1 cellular context compared by ENCODE assay signal in genomic region chr10:51341216-51341615, GRCh38.
TF ChIP-seq lines count a peak whose summit lies in the region.

No MANE protein-coding gene starts in this region.

TF ChIP-seq in WTC11, 78 proteins besides CTCF, POLR2A, EP300 and RAD21 (continued from another document):
- TF ChIP-seq, protein P1, sequence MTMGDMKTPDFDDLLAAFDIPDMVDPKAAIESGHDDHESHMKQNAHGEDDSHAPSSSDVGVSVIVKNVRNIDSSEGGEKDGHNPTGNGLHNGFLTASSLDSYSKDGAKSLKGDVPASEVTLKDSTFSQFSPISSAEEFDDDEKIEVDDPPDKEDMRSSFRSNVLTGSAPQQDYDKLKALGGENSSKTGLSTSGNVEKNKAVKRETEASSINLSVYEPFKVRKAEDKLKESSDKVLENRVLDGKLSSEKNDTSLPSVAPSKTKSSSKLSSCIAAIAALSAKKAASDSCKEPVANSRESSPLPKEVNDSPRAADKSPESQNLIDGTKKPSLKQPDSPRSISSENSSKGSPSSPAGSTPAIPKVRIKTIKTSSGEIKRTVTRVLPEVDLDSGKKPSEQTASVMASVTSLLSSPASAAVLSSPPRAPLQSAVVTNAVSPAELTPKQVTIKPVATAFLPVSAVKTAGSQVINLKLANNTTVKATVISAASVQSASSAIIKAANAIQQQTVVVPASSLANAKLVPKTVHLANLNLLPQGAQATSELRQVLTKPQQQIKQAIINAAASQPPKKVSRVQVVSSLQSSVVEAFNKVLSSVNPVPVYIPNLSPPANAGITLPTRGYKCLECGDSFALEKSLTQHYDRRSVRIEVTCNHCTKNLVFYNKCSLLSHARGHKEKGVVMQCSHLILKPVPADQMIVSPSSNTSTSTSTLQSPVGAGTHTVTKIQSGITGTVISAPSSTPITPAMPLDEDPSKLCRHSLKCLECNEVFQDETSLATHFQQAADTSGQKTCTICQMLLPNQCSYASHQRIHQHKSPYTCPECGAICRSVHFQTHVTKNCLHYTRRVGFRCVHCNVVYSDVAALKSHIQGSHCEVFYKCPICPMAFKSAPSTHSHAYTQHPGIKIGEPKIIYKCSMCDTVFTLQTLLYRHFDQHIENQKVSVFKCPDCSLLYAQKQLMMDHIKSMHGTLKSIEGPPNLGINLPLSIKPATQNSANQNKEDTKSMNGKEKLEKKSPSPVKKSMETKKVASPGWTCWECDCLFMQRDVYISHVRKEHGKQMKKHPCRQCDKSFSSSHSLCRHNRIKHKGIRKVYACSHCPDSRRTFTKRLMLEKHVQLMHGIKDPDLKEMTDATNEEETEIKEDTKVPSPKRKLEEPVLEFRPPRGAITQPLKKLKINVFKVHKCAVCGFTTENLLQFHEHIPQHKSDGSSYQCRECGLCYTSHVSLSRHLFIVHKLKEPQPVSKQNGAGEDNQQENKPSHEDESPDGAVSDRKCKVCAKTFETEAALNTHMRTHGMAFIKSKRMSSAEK (CRISPR knock-in tag; IDR thresholded peaks at IDR 0.05; ENCODE audit: borderline replicate concordance), result no peak
- TF ChIP-seq, protein P2, sequence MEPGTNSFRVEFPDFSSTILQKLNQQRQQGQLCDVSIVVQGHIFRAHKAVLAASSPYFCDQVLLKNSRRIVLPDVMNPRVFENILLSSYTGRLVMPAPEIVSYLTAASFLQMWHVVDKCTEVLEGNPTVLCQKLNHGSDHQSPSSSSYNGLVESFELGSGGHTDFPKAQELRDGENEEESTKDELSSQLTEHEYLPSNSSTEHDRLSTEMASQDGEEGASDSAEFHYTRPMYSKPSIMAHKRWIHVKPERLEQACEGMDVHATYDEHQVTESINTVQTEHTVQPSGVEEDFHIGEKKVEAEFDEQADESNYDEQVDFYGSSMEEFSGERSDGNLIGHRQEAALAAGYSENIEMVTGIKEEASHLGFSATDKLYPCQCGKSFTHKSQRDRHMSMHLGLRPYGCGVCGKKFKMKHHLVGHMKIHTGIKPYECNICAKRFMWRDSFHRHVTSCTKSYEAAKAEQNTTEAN (CRISPR knock-in tag; IDR thresholded peaks at IDR 0.05), result no peak
- no peak for TF ChIP-seq ZNF512 (CRISPR knock-in tag; IDR thresholded peaks at IDR 0.05; ENCODE audit: borderline replicate concordance)
- TF ChIP-seq, protein P3, sequence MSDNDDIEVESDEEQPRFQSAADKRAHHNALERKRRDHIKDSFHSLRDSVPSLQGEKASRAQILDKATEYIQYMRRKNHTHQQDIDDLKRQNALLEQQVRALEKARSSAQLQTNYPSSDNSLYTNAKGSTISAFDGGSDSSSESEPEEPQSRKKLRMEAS (CRISPR knock-in tag; IDR thresholded peaks at IDR 0.05), result no peak
